17 cellular contexts compared by ENCODE assay signal in the genomic region with DNA sequence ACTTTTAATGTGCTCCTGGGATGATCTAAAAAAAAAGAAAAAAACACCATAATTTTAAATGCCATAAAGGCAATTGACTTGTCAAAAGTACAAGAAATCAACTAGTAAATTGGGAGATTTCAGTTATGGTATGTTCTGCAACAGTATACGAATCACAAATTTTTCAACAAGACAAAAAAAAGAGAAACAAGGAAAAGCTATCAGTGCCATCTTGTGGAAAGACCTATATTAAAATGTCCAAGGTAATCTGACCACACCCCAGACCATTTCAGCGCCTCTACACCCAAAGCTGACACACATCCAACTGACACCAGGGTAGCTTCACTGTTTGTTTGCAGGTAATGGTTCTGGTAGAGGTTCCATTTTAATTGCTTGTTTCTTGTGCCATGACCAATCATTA. TPM values are rescaled to one million over a fixed set of nuclear protein-coding genes. Genes with fewer than 3 reads are reported as not detected.
DNase-seq lines count a peak whose midpoint lies in the region; TF ChIP-seq lines count a peak whose summit lies in the region.
"Had no signal": no experiment of that assay in that cellular context is flagged by ENCODE, and none has a peak within 500 bp of the region (broad histone marks: within the 10 kb centered on the region; RNA-seq: fewer than 3 reads in every experiment).

No MANE protein-coding gene starts in this region.

- H3K9me3 ChIP-seq in GM23248 (ENCODE audit: low read depth) (no peaks in the 10 kb centered on the region), MM.1S (replicated peaks; ENCODE audit: insufficient read depth, low read length) (no peaks in the 10 kb centered on the region)
- H3K9me3 ChIP-seq: colonic mucosa, heart right ventricle, neutrophil, thoracic aorta had no signal

- H3K9me2 ChIP-seq in GM23248 (ENCODE audit: insufficient read depth) (no peaks in the 10 kb centered on the region), MM.1S (replicated peaks; ENCODE audit: insufficient read depth, low read length) (no peaks in the 10 kb centered on the region)

- no peak overlapping the region for H3K4me3 ChIP-seq in GM23248
- H3K4me3 ChIP-seq in MM.1S (ENCODE audit: low read length): no peak overlapping the region
- no peak overlapping the region for H3K4me3 ChIP-seq in fibroblast of pulmonary artery (replicated peaks; ENCODE audit: low read depth, low read length)
- H3K4me3 ChIP-seq: colonic mucosa, GM23338, heart right ventricle, thoracic aorta had no signal

- H3K27ac ChIP-seq in GM23248 (no peak overlapping the region), MM.1S (ENCODE audit: low read length) (no peak overlapping the region)
- H3K27ac ChIP-seq: colonic mucosa, neutrophil, thoracic aorta had no signal

- H3K4me2 ChIP-seq in GM23248 (ENCODE audit: unreplicated experiment) (no peak overlapping the region), MM.1S (ENCODE audit: low read depth, low read length) (no peak overlapping the region)
- H3K4me2 ChIP-seq: GM23338 had no signal

- DNase-seq in GM23248: peak; percentile 6
- no peak for DNase-seq in MM.1S
- peak; percentile 9 for DNase-seq in SW480 (ENCODE audit: low spot score)
- peak; percentile 41 for DNase-seq in fibroblast of pulmonary artery (ENCODE audit: low read depth)
- DNase-seq in activated CD4-positive, alpha-beta T cell treated with anti-CD3 and anti-CD28 coated beads for 48 hours: no peak
- no peak for DNase-seq in iPS-NIHi11 (ENCODE audit: low spot score)
- no peak for DNase-seq in Ammon's horn (ENCODE audit: low spot score)
- DNase-seq: activated CD8-positive, alpha-beta memory T cell treated with anti-CD3 and anti-CD28 coated beads for 24 hours; colonic mucosa; heart right ventricle; kidney glomerular epithelial cell; right cardiac atrium; stimulated activated CD4-positive, alpha-beta T cell treated with anti-CD3 and anti-CD28 coated beads, Interleukin-2, amount 100 ng/mL, for 24 hours had no signal

- no peaks in the 10 kb centered on the region for H3K36me3 ChIP-seq in GM23248 (ENCODE audit: low read depth)
- no peaks in the 10 kb centered on the region for H3K36me3 ChIP-seq in MM.1S (replicated peaks; ENCODE audit: insufficient read depth, low read length)
- H3K36me3 ChIP-seq: colonic mucosa, heart right ventricle, neutrophil, thoracic aorta had no signal

- 72 to 81% methylated on average over 2 of the region's 2 CpGs for WGBS in GM23248 (ENCODE audit: low coverage in 1 of 2, low lambda C conversion rate in 2 of 2, missing lambda C conversion rate in 2 of 2), 2 experiments

- H3K9ac ChIP-seq in GM23248 (no peak overlapping the region), MM.1S (ENCODE audit: low read length) (no peak overlapping the region)

- TF ChIP-seq CTCF in MM.1S (IDR thresholded peaks at IDR 0.05; ENCODE audit: low read length): peak; percentile 12; the same call in 1 of the 2 replicates
- TF ChIP-seq CTCF in fibroblast of pulmonary artery (IDR thresholded peaks at IDR 0.05; ENCODE audit: low read length, missing control alignments): peak; percentile 2

- in situ Hi-C loops in GM23248 (cut with MboI): no loop called here

- H3K27me3 ChIP-seq in GM23248 (replicated peaks; ENCODE audit: insufficient read depth): 0 out of 2 replicates have a peak, but pooled peaks cover 3% of the 10 kb centered on the region
- H3K27me3 ChIP-seq in MM.1S (replicated peaks; ENCODE audit: insufficient read depth, low read length): no peaks in the 10 kb centered on the region
- H3K27me3 ChIP-seq: colonic mucosa, heart right ventricle, neutrophil had no signal

- H3K79me2 ChIP-seq in GM23248 (ENCODE audit: insufficient read depth) (no peaks in the 10 kb centered on the region), MM.1S (ENCODE audit: low read length) (no peaks in the 10 kb centered on the region)

- H3K4me1 ChIP-seq in GM23248 (ENCODE audit: insufficient read depth): peaks cover 14% of the 10 kb centered on the region
- H3K4me1 ChIP-seq in MM.1S (ENCODE audit: low read length): peaks cover 4% of the 10 kb centered on the region; the same call in 1 of the 2 replicates

- H3F3A ChIP-seq in GM23248 (ENCODE audit: insufficient read depth): peaks cover 10% of the 10 kb centered on the region
- H3F3A ChIP-seq in MM.1S (ENCODE audit: insufficient read depth, low read length): no peaks in the 10 kb centered on the region

- no peaks in the 10 kb centered on the region for H4K20me1 ChIP-seq in GM23248 (ENCODE audit: insufficient read depth)
- H4K20me1 ChIP-seq in MM.1S (ENCODE audit: insufficient read depth, low read length): no peaks in the 10 kb centered on the region

- H2AFZ ChIP-seq in GM23248: no peak overlapping the region
- no peak overlapping the region for H2AFZ ChIP-seq in MM.1S (ENCODE audit: low read length)
- H2AFZ ChIP-seq: GM23338 had no signal

RNA-seq across cellular contexts. Expression of gene DUSP23, which starts 5.0 kb away (rescaled TPM):
- total RNA-seq in GM23248 (2014; rRNA removed; shearing (Covaris generic)): 32.6 and 33.8 TPM in 2 replicates
- polyA plus RNA-seq in GM23248 (2016; fragmentation: Nextera tagmentation; extraction: Ambion mirVana): 51.4 and 52.1 TPM in 2 replicates

RNA-seq across cellular contexts. Expression of gene FCRL6, which starts 26.4 kb away (rescaled TPM):
- not detected in 2 replicates for total RNA-seq in GM23248 (2014; rRNA removed; shearing (Covaris generic))
- not detected in 2 replicates for polyA plus RNA-seq in GM23248 (2016; fragmentation: Nextera tagmentation; extraction: Ambion mirVana)
- total RNA-seq: colonic mucosa, GM23338, thoracic aorta, WTC11 had no signal
- polyA plus RNA-seq: GM23338 had no signal

RNA-seq across cellular contexts. Expression of gene SLAMF8, which starts 51.0 kb away (rescaled TPM):
- total RNA-seq in GM23248 (2014; rRNA removed; shearing (Covaris generic)): not detected in 2 replicates
- 0.16 TPM in 1 of 2 replicates, not detected in the other for polyA plus RNA-seq in GM23248 (2016; fragmentation: Nextera tagmentation; extraction: Ambion mirVana)
- total RNA-seq: GM23338, WTC11 had no signal
- polyA plus RNA-seq: GM23338 had no signal

Comparison
In these comparisons a context has a peak if more than half of its experiments do, and no peak if none do; other contexts are left out.
1. DNase-seq: peak in GM23248 (single experiment), SW480 (single experiment) and fibroblast of pulmonary artery (single experiment); none in MM.1S (single experiment), activated CD4-positive, alpha-beta T cell treated with anti-CD3 and anti-CD28 coated beads for 48 hours (single experiment), iPS-NIHi11 (single experiment) and Ammon's horn (single experiment).